ENCODE assay signal across 11 cellular contexts in genomic region chr13:48567521-48568331, GRCh38. TPM values are rescaled to one million over a fixed set of nuclear protein-coding genes. Genes with fewer than 3 reads are reported as not detected.
DNase-seq lines count a peak whose midpoint lies in the region; ATAC-seq, FAIRE-seq and TF ChIP-seq lines count a peak whose summit lies in the region.
"Had no signal": no experiment of that assay in that cellular context is flagged by ENCODE, and none has a peak within 500 bp of the region (broad histone marks: within the 10 kb centered on the region; RNA-seq: fewer than 3 reads in every experiment).

No MANE protein-coding gene starts in this region.

- H3K9me3 Mint-ChIP-seq in Calu3 (ENCODE audit: low read depth, unreplicated experiment): no peaks in the 10 kb centered on the region
- H3K9me3 Mint-ChIP-seq in activated naive CD4-positive, alpha-beta T cell treated with anti-CD3 and anti-CD28 coated beads, Interleukin-2, amount 10 ng/mL, durations not matched to agents 7 days and 5 days: no peaks in the 10 kb centered on the region

- H3K27ac ChIP-seq in adipose tissue (ENCODE audit: low read depth, low read length) (peak overlapping the region; percentile 89), heart left ventricle (peak overlapping the region; percentile 16 to 90 (median 70)), sigmoid colon (peak overlapping the region; percentile 56 to 83 (median 70)), kidney (ENCODE audit: low read depth in 2 of 2, low read length in 2 of 2) (peak overlapping the region in 1 of 2 donors; percentile 64)

- H3K27ac Mint-ChIP-seq in Calu3 (ENCODE audit: unreplicated experiment): no peak overlapping the region
- no peak overlapping the region for H3K27ac Mint-ChIP-seq in activated naive CD4-positive, alpha-beta T cell treated with anti-CD3 and anti-CD28 coated beads, Interleukin-2, amount 10 ng/mL, durations not matched to agents 7 days and 5 days
- H3K27ac Mint-ChIP-seq: activated naive CD8-positive, alpha-beta T cell had no signal

- H3K27me3 ChIP-seq in heart left ventricle (no peaks in the 10 kb centered on the region), sigmoid colon (no peaks in the 10 kb centered on the region)

- FAIRE-seq in GM12891 (lab: Jason Lieb, UNC): peak; percentile 45
- no peak for FAIRE-seq in kidney (lab: Jason Lieb, UNC)
- FAIRE-seq: keratinocyte had no signal

- H3K9me3 ChIP-seq in heart left ventricle: no peaks in the 10 kb centered on the region
- H3K9me3 ChIP-seq in sigmoid colon: no peaks in the 10 kb centered on the region
- no peaks in the 10 kb centered on the region for H3K9me3 ChIP-seq in kidney (ENCODE audit: control insufficient read depth in 1 of 2, low read length in 2 of 2)

- no peaks in the 10 kb centered on the region for H3K36me3 ChIP-seq in heart left ventricle
- no peaks in the 10 kb centered on the region for H3K36me3 ChIP-seq in sigmoid colon
- no peaks in the 10 kb centered on the region for H3K36me3 ChIP-seq in kidney (ENCODE audit: control insufficient read depth in 1 of 2, insufficient read depth in 2 of 2, low read length in 2 of 2)

- H3K27me3 Mint-ChIP-seq in Calu3 (ENCODE audit: unreplicated experiment): no peaks in the 10 kb centered on the region
- H3K27me3 Mint-ChIP-seq in activated naive CD4-positive, alpha-beta T cell treated with anti-CD3 and anti-CD28 coated beads, Interleukin-2, amount 10 ng/mL, durations not matched to agents 7 days and 5 days: peaks cover 11% of the 10 kb centered on the region

- WGBS in adipose tissue, 3 donors: 18 to 23% (median 21%) methylated on average over 6 of the region's 6 CpGs
- WGBS in heart left ventricle, 4 donors: 23 to 37% (median 30%) methylated on average over 6 of the region's 6 CpGs
- 44 to 53% methylated on average over 6 of the region's 6 CpGs for WGBS in sigmoid colon, 2 donors

- H3K4me1 ChIP-seq in heart left ventricle (peaks cover 3 to 84% (median 49%) of the 10 kb centered on the region in 12 donors), sigmoid colon (peaks cover 0 to 44% (median 24%) of the 10 kb centered on the region in 4 donors), kidney (ENCODE audit: control insufficient read depth in 1 of 2, insufficient read depth in 1 of 2, low read depth in 1 of 2, low read length in 2 of 2) (peaks cover 0 to 7% of the 10 kb centered on the region in 2 donors)

- no peak for TF ChIP-seq EP300 in sigmoid colon (IDR thresholded peaks at IDR 0.05)

- H3K9ac ChIP-seq in kidney (ENCODE audit: low read length in 2 of 2): no peak overlapping the region

- no peak for TF ChIP-seq POLR2A in GM12891 (IDR thresholded peaks at IDR 0.05; ENCODE audit: low read depth, low read length)
- TF ChIP-seq POLR2A in heart left ventricle (IDR thresholded peaks at IDR 0.05): no peak
- TF ChIP-seq POLR2A in sigmoid colon (IDR thresholded peaks at IDR 0.05): no peak

- no peaks in the 10 kb centered on the region for H3K36me3 Mint-ChIP-seq in Calu3 (ENCODE audit: insufficient read depth, unreplicated experiment)
- H3K36me3 Mint-ChIP-seq in activated naive CD4-positive, alpha-beta T cell treated with anti-CD3 and anti-CD28 coated beads, Interleukin-2, amount 10 ng/mL, durations not matched to agents 7 days and 5 days: peaks cover 8% of the 10 kb centered on the region

- no peaks in the 10 kb centered on the region for H3K4me1 Mint-ChIP-seq in Calu3 (ENCODE audit: low read depth, unreplicated experiment)
- peaks cover 61% of the 10 kb centered on the region for H3K4me1 Mint-ChIP-seq in activated naive CD4-positive, alpha-beta T cell treated with anti-CD3 and anti-CD28 coated beads, Interleukin-2, amount 10 ng/mL, durations not matched to agents 7 days and 5 days

- CTCF ChIA-PET in Calu3 (lab: Charles Lee): no interaction called here
- CTCF ChIA-PET in activated naive CD4-positive, alpha-beta T cell treated with anti-CD3 and anti-CD28 coated beads, Interleukin-2, amount 10 ng/mL, durations not matched to agents 7 days and 5 days (lab: Charles Lee): interaction anchor here (1.8 kb wide), 1 partner anchor 233 kb away, joined by 4 read pairs; no protein-coding TSS in a partner anchor

- DNase-seq in GM12891 (ENCODE audit: insufficient read length, low spot score) (no peak), heart left ventricle (peak in 2 of 5 donors; percentile 32 to 40), sigmoid colon (no peak), RPMI8226 (no peak), Calu3 (no peak), kidney (no peak)
- DNase-seq in activated naive CD4-positive, alpha-beta T cell treated with anti-CD3 and anti-CD28 coated beads, Interleukin-2, amount 10 ng/mL, durations not matched to agents 7 days and 5 days: no peak
- DNase-seq: NCI-H2029 treated with DMSO at 0.1 percent for 48 hours had no signal

- no peak overlapping the region for H3K4me3 Mint-ChIP-seq in Calu3 (ENCODE audit: low read depth, unreplicated experiment)
- no peak overlapping the region for H3K4me3 Mint-ChIP-seq in activated naive CD4-positive, alpha-beta T cell treated with anti-CD3 and anti-CD28 coated beads, Interleukin-2, amount 10 ng/mL, durations not matched to agents 7 days and 5 days
- H3K4me3 Mint-ChIP-seq: activated naive CD8-positive, alpha-beta T cell had no signal

- H3K4me3 ChIP-seq in heart left ventricle (peak overlapping the region in 3 of 12 donors; percentile 3 to 10 (median 8)), sigmoid colon (no peak overlapping the region), kidney (ENCODE audit: low read length in 2 of 2) (no peak overlapping the region)

- intact Hi-C loops in heart left ventricle (cut with DNase I): loop anchor here in 1 of 10 donors (5.0 kb wide), 1 partner anchor 35 kb away; the partner anchor contains the start of gene RCBTB2
- intact Hi-C loops in sigmoid colon (cut with DNase I): no loop called here
- intact Hi-C loops in Calu3 (cut with micrococcal nuclease; ENCODE audit: unreplicated experiment): no loop called here
- intact Hi-C loops in kidney (cut with DNase I): no loop called here

- ATAC-seq in heart left ventricle: peak; percentile 35 to 72 (median 64)

- TF ChIP-seq CTCF in heart left ventricle (IDR thresholded peaks at IDR 0.05) (no peak), sigmoid colon (IDR thresholded peaks at IDR 0.05) (no peak), Calu3 (IDR thresholded peaks at IDR 0.05; ENCODE audit: unreplicated experiment) (no peak), kidney (IDR thresholded peaks at IDR 0.05; ENCODE audit: borderline replicate concordance, extremely low read depth, insufficient read depth) (no peak)

- BruUV-seq in Calu3 (replicated peaks; lab: Mats Ljungman, UMichigan): no TSS peak

TF ChIP-seq in GM12891, 5 proteins besides CTCF, POLR2A, EP300 and RAD21:
- no peak for TF ChIP-seq POLR2AphosphoS5 (IDR thresholded peaks at IDR 0.05; ENCODE audit: low read depth, low read length)
- no peak for TF ChIP-seq PAX5 (IDR thresholded peaks at IDR 0.05; ENCODE audit: insufficient read depth, low read length, severe bottlenecking)
- TF ChIP-seq SPI1 (IDR thresholded peaks at IDR 0.05; ENCODE audit: low read depth, low read length): no peak
- no peak for TF ChIP-seq TAF1 (IDR thresholded peaks at IDR 0.05; ENCODE audit: low read depth, low read length)
- TF ChIP-seq POU2F2 (IDR thresholded peaks at IDR 0.05; ENCODE audit: low read depth, low read length): no peak

RNA-seq across cellular contexts. Expression of gene RCBTB2, which starts 34.8 kb away (rescaled TPM):
- polyA plus RNA-seq in GM12891 (2012; ENCODE audit: low read depth, missing spikeins): 15.5 TPM
- 10 to 100 TPM in 1 of 3 donors, 1 to 10 TPM in 2; 3.8 to 12.1 (median 6.2) TPM for polyA plus RNA-seq in adipose tissue
- total RNA-seq in heart left ventricle: 10 to 100 TPM in 6 of 9 donors, 1 to 10 TPM in 3; 5.9 to 16.2 (median 11.8) TPM
- polyA plus RNA-seq in heart left ventricle: 10 to 100 TPM in 1 of 2 donors, 1 to 10 TPM in 1; 6.9 to 11.5 TPM
- total RNA-seq in sigmoid colon: 10 to 100 TPM in 3 of 4 donors, 1 to 10 TPM in 1; 8.6 to 21.9 (median 14.9) TPM
- 1 to 10 TPM; 4.2 to 9.9 (median 4.8) TPM for polyA plus RNA-seq in sigmoid colon
- 3.0 and 3.7 TPM in 2 replicates for total RNA-seq in Calu3 (2022)
- 19.6 TPM for total RNA-seq in kidney
- polyA plus RNA-seq in kidney (ENCODE audit: insufficient read depth, low read depth, low replicate concordance): 17.0 TPM
